28 cellular contexts compared by ENCODE assay signal in the genomic region with DNA sequence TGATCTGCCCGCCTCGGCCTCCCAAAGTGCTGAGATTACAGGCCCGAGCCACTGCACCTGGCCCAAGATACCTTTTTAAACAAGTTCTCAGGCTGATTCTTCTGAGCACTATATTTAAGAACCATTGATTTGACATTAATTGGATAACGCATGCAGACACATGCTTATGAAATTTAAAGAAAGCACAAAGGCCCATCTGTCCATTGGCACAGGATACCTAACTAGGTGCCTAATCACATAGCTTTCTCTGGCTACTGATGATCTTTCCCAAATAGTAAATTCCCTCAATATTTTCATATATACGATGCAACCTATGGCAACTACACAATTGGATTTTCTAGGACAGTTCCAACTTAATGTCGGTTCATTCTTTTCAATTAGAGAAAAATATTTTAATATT.
"Had no signal": no experiment of that assay in that cellular context is flagged by ENCODE, and none has a peak within 500 bp of the region (broad histone marks: within the 10 kb centered on the region; RNA-seq: fewer than 3 reads in every experiment).

No MANE protein-coding gene starts in this region.

- H3K4me3 ChIP-seq: colonic mucosa, Peyer's patch had no signal

- DNase-seq: activated B cell treated with CpG ODN at 0.5 μM for 24 hours; activated CD4-positive, alpha-beta memory T cell treated with anti-CD3 and anti-CD28 coated beads for 36 hours; activated CD4-positive, alpha-beta T cell treated with anti-CD3 and anti-CD28 coated beads for 4 hours; activated CD4-positive, alpha-beta T cell treated with anti-CD3 and anti-CD28 coated beads, Interleukin-2, amount 50 U/mL, for 1 hour; activated CD4-positive, CD25-positive, alpha-beta regulatory T cell treated with anti-CD3 and anti-CD28 coated beads, Interleukin-2, amount 50 U/mL, for 72 hours; activated CD8-positive, alpha-beta memory T cell treated with anti-CD3 and anti-CD28 coated beads, Interleukin-2, amount 50 U/mL, for 4 hours; activated gamma-delta T cell treated with Interleukin-2 at 50 U/mL for 16 hours; activated naive CD4-positive, alpha-beta T cell treated with anti-CD3 and anti-CD28 coated beads, Interleukin-2, amount 10 ng/mL, durations not matched to agents 7 days and 5 days; activated naive CD8-positive, alpha-beta T cell treated with anti-CD3 and anti-CD28 coated beads, Interleukin-2, amount 50 U/mL, for 24 hours; activated T-cell treated with anti-CD3 and anti-CD28 coated beads for 4 hours; activated T-cell treated with anti-CD3 and anti-CD28 coated beads, Interleukin-2, amount 50 U/mL, for 4 hours; anterior cingulate cortex; colonic mucosa; NCI-H1092 treated with DMSO at 0.1 percent for 48 hours; NCI-H1417; NCI-H146; NCI-H1930; NCI-H2081 treated with DMSO at 0.1 percent for 48 hours; NCI-H526 treated with DMSO at 0.1 percent for 48 hours; NK-92 treated with Interleukin-12 subunit alpha and Interleukin-12 subunit beta, amount 100 ng/mL, for 24 hours; PC-3; Peyer's patch; SIG-M5; SW 1271; T-helper 1 cell; T-helper 9 cell had no signal

- H3K36me3 ChIP-seq: colonic mucosa, Peyer's patch had no signal

- H3K27me3 ChIP-seq: colonic mucosa, Peyer's patch had no signal

- H3K9me3 ChIP-seq: colonic mucosa had no signal

- H3K4me1 ChIP-seq: colonic mucosa, Peyer's patch had no signal

- H3K27ac ChIP-seq: colonic mucosa, Peyer's patch, RWPE1, VCaP had no signal
